10 cellular contexts compared by ENCODE assay signal in genomic region chr1:236159704-236160539, GRCh38. TPM values are rescaled to one million over a fixed set of nuclear protein-coding genes. Genes with fewer than 3 reads are reported as not detected.
A peak's percentile ranks its signal among the peaks of the same experiment; 100 is the strongest.
DNase-seq lines count a peak whose midpoint lies in the region; ATAC-seq and TF ChIP-seq lines count a peak whose summit lies in the region.
"Had no signal": no experiment of that assay in that cellular context is flagged by ENCODE, and none has a peak within 500 bp of the region (broad histone marks: within the 10 kb centered on the region; RNA-seq: fewer than 3 reads in every experiment).

No MANE protein-coding gene starts in this region.

- H3K4me3 Mint-ChIP-seq in CD4-positive, alpha-beta T cell = no peak overlapping the region

- H3K9me2 ChIP-seq in DOHH2 (replicated peaks; ENCODE audit: control insufficient read depth, low read length) = no peaks in the 10 kb centered on the region

- H3K9ac ChIP-seq in colonic mucosa (ENCODE audit: low read depth in 2 of 2, low read length in 2 of 2) = no peak overlapping the region
- H3K9ac ChIP-seq: parathyroid adenoma had no signal

- DNase-seq in colonic mucosa (peak; percentile 49), NCI-H1930 (lab: John Stamatoyannopoulos, UW) (no peak), ureter (ENCODE audit: low spot score) (no peak)
- DNase-seq in stimulated activated CD4-positive, alpha-beta T cell treated with anti-CD3 and anti-CD28 coated beads, Interleukin-2, amount 100 ng/mL, for 48 hours = no peak
- DNase-seq in CD4-positive, alpha-beta T cell = no peak

- peaks cover 8% of the 10 kb centered on the region for H3F3A ChIP-seq in DOHH2 (ENCODE audit: control insufficient read depth, insufficient read depth)

- peaks cover 8% of the 10 kb centered on the region for H3K9me3 Mint-ChIP-seq in CD4-positive, alpha-beta T cell

- CTCF ChIA-PET in CD4-positive, alpha-beta T cell (lab: Charles Lee) = no interaction called here

- peak; percentile 44 for ATAC-seq in GM19351 (IDR thresholded peaks at IDR 0.05; ENCODE audit: unreplicated experiment)
- ATAC-seq in HG03066 (IDR thresholded peaks at IDR 0.05; ENCODE audit: low read depth, unreplicated experiment) = peak; percentile 40
- no peak for ATAC-seq in CD4-positive, alpha-beta T cell (ENCODE audit: poor library complexity)

- peaks cover 10% of the 10 kb centered on the region; the same call in 1 of the 2 replicates for H4K20me1 ChIP-seq in DOHH2 (ENCODE audit: control insufficient read depth, insufficient read depth, low read depth, low read length)

- H3K9me3 ChIP-seq in DOHH2 (ENCODE audit: control insufficient read depth, insufficient read depth, low read length) = peaks cover 31% of the 10 kb centered on the region
- no peaks in the 10 kb centered on the region for H3K9me3 ChIP-seq in colonic mucosa
- peaks cover 12% of the 10 kb centered on the region for H3K9me3 ChIP-seq in CD4-positive, alpha-beta T cell (ENCODE audit: control insufficient read depth, low read length)

- no peak overlapping the region for H3K27ac Mint-ChIP-seq in CD4-positive, alpha-beta T cell

- H3K4me1 ChIP-seq in DOHH2 (ENCODE audit: control insufficient read depth, low read length) = peaks cover 72% of the 10 kb centered on the region
- H3K4me1 ChIP-seq in colonic mucosa = no peaks in the 10 kb centered on the region
- H3K4me1 ChIP-seq: parathyroid adenoma had no signal

- H3K4me2 ChIP-seq in DOHH2 (ENCODE audit: low read length) = peak overlapping the region; percentile 46

- intact Hi-C loops in colonic mucosa (cut with DNase I) = no loop called here
- intact Hi-C loops in CD4-positive, alpha-beta T cell (cut with DNase I, micrococcal nuclease) = no loop called here

- POLR2A ChIA-PET in CD4-positive, alpha-beta T cell (lab: Charles Lee) = no interaction called here

- peaks cover 5% of the 10 kb centered on the region; the same call in 1 of the 2 replicates for H3K79me2 ChIP-seq in DOHH2 (ENCODE audit: control insufficient read depth, low read length)
- H3K79me2 ChIP-seq: parathyroid adenoma had no signal

- H3K36me3 ChIP-seq in DOHH2 (ENCODE audit: control insufficient read depth, low read length) = peaks cover 9% of the 10 kb centered on the region
- no peaks in the 10 kb centered on the region for H3K36me3 ChIP-seq in colonic mucosa
- H3K36me3 ChIP-seq: thoracic aorta had no signal

- H3K4me3 ChIP-seq in DOHH2 (ENCODE audit: low read length) (no peak overlapping the region), colonic mucosa (no peak overlapping the region)
- H3K4me3 ChIP-seq: thoracic aorta had no signal

- peaks cover 8% of the 10 kb centered on the region for H3K4me1 Mint-ChIP-seq in CD4-positive, alpha-beta T cell (ENCODE audit: low read depth)

- TF ChIP-seq CTCF in DOHH2 (IDR thresholded peaks at IDR 0.05; ENCODE audit: low read depth, low read length, poor library complexity, severe bottlenecking) (no peak), colonic mucosa (IDR thresholded peaks at IDR 0.05) (no peak)
- no peak for TF ChIP-seq CTCF in CD4-positive, alpha-beta T cell (IDR thresholded peaks at IDR 0.05)

- peaks cover 44% of the 10 kb centered on the region for H3K36me3 Mint-ChIP-seq in CD4-positive, alpha-beta T cell (ENCODE audit: low read depth)

- H3K27me3 ChIP-seq in DOHH2 (ENCODE audit: control insufficient read depth, low read length) (no peaks in the 10 kb centered on the region), colonic mucosa (no peaks in the 10 kb centered on the region)
- H3K27me3 ChIP-seq in CD4-positive, alpha-beta T cell (ENCODE audit: control insufficient read depth, insufficient read depth, low read length) = no peaks in the 10 kb centered on the region

- no peak overlapping the region for H3K27ac ChIP-seq in DOHH2 (ENCODE audit: low read depth, low read length)
- H3K27ac ChIP-seq in colonic mucosa = no peak overlapping the region
- H3K27ac ChIP-seq in CD4-positive, alpha-beta T cell (ENCODE audit: low read depth, low read length) = no peak overlapping the region
- H3K27ac ChIP-seq: parathyroid adenoma, thoracic aorta had no signal

- H3K27me3 Mint-ChIP-seq in CD4-positive, alpha-beta T cell = no peaks in the 10 kb centered on the region

RNA-seq across cellular contexts. Expression of gene GPR137B, which starts 17.6 kb away (rescaled TPM):
- total RNA-seq in colonic mucosa = 1 to 10 TPM; 4.5 to 7.7 TPM
- 1 to 10 TPM; 6.3 to 7.4 TPM for total RNA-seq in CD4-positive, alpha-beta T cell
- total RNA-seq in ureter = 36.8 TPM
